In the genomic region with DNA sequence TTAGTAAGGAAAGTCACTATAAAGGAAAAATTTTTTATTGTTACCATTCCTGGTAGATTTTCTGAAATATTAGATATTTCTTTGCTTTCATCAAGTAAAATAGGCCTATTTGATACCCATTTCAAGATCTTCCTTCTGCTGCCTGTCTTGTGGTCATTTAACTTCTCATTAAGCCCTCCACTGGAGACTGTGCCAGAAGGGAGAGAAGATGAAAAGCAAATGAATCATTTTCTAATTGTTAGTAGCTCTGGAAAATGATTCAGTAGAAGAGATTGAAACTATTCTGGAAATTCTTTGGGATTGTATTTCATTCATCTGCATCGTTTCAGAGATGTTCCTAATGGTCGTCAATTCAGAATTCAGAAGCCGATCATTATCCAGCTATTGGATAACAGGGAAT, we compare ENCODE assay signal across 21 cellular contexts. TPM values are rescaled to one million over a fixed set of nuclear protein-coding genes. Genes with fewer than 3 reads are reported as not detected.
A peak's percentile ranks its signal among the peaks of the same experiment; 100 is the strongest.
DNase-seq lines count a peak whose midpoint lies in the region; ATAC-seq and TF ChIP-seq lines count a peak whose summit lies in the region.
"Had no signal": no experiment of that assay in that cellular context is flagged by ENCODE, and none has a peak within 500 bp of the region (broad histone marks: within the 10 kb centered on the region; RNA-seq: fewer than 3 reads in every experiment).

No MANE protein-coding gene starts in this region.

- H3K9me3 Mint-ChIP-seq in nephron progenitor cell: no peaks in the 10 kb centered on the region
- H3K9me3 Mint-ChIP-seq: activated T-cell treated with anti-CD3 and anti-CD28 coated beads, Interleukin-2, amount 50 U/mL, for 4 hours; IgD-negative memory B cell had no signal

- H3K27ac Mint-ChIP-seq in nephron progenitor cell: no peak overlapping the region
- H3K27ac Mint-ChIP-seq: activated naive CD8-positive, alpha-beta T cell had no signal

- H3K36me3 ChIP-seq in endocrine pancreas (ENCODE audit: control insufficient read depth, insufficient read depth, low read length): no peaks in the 10 kb centered on the region
- H3K36me3 ChIP-seq: breast epithelium had no signal

- ATAC-seq in HG02981 (IDR thresholded peaks at IDR 0.05; ENCODE audit: unreplicated experiment) (no peak), GM18511 (IDR thresholded peaks at IDR 0.05; ENCODE audit: unreplicated experiment) (no peak), HG02973 (IDR thresholded peaks at IDR 0.05; ENCODE audit: unreplicated experiment) (no peak)
- ATAC-seq: activated T-cell treated with anti-CD3 and anti-CD28 coated beads, Interleukin-2, amount 50 U/mL, for 4 hours; left colon had no signal

- no peak overlapping the region for H3K27ac ChIP-seq in RWPE1
- H3K27ac ChIP-seq: breast epithelium, parathyroid adenoma, SK-N-MC had no signal

- H3K9me3 ChIP-seq in endocrine pancreas (ENCODE audit: control insufficient read depth, low read length): no peaks in the 10 kb centered on the region
- H3K9me3 ChIP-seq: breast epithelium had no signal

- DNase-seq in AG20443 (ENCODE audit: low spot score): peak; percentile 29
- DNase-seq in LHCN-M2 (ENCODE audit: low read depth): peak; percentile 21
- no peak for DNase-seq in nephron progenitor cell
- DNase-seq in RWPE1 (ENCODE audit: low spot score): no peak
- DNase-seq: activated T-cell treated with anti-CD3 and anti-CD28 coated beads, Interleukin-2, amount 50 U/mL, for 4 hours; effector CD4-positive, alpha-beta T cell; hippocampal formation; left colon; NCI-H2081 treated with DMSO at 0.1 percent for 48 hours; NCI-H526; stimulated activated CD4-positive, alpha-beta T cell treated with anti-CD3 and anti-CD28 coated beads, Interleukin-12 subunit alpha, Interleukin-12 subunit beta, amount 100 ng/mL, for 4 hours; stimulated activated naive CD4-positive, alpha-beta T cell treated with Interleukin-2 at 50 U/mL for 16 hours had no signal

- peaks cover 4% of the 10 kb centered on the region for H3K27me3 Mint-ChIP-seq in nephron progenitor cell (ENCODE audit: low read depth, poor library complexity)
- H3K27me3 Mint-ChIP-seq: activated naive CD8-positive, alpha-beta T cell; IgD-negative memory B cell had no signal

- CTCF ChIA-PET in RWPE1 (lab: Yijun Ruan, JAX): interaction anchor here (0.5 to 0.7 kb wide), 2 partner anchors 47 to 1174 kb away, joined by 4 to 6 read pairs; no protein-coding TSS in a partner anchor

- no peaks in the 10 kb centered on the region for H3K27me3 ChIP-seq in endocrine pancreas (ENCODE audit: control insufficient read depth, insufficient read depth, low read length)
- H3K27me3 ChIP-seq: breast epithelium had no signal

- no peak overlapping the region for H3K9ac ChIP-seq in endocrine pancreas (ENCODE audit: control insufficient read depth, insufficient read depth, low read length)
- H3K9ac ChIP-seq: parathyroid adenoma had no signal

- peaks cover 66% of the 10 kb centered on the region for H3K4me1 Mint-ChIP-seq in nephron progenitor cell

- TF ChIP-seq CTCF in nephron progenitor cell (IDR thresholded peaks at IDR 0.05) (no peak), RWPE1 (conservative IDR thresholded peaks at IDR 0.05; ENCODE audit: low read depth) (no peak)

- H3K4me3 ChIP-seq in endocrine pancreas (ENCODE audit: control insufficient read depth, insufficient read depth, low read length): peak overlapping the region; percentile 37
- H3K4me3 ChIP-seq: breast epithelium had no signal

- POLR2A ChIA-PET in RWPE1 (lab: Yijun Ruan, JAX; ENCODE audit: low non-redundant PET): no interaction called here

- peaks cover 15% of the 10 kb centered on the region for H3K36me3 Mint-ChIP-seq in nephron progenitor cell (ENCODE audit: low read depth)

- peaks cover 21% of the 10 kb centered on the region for H3K4me1 ChIP-seq in endocrine pancreas (ENCODE audit: control insufficient read depth, insufficient read depth, low read length)

- peak overlapping the region; percentile 91 for H3K4me3 Mint-ChIP-seq in nephron progenitor cell
- H3K4me3 Mint-ChIP-seq: activated naive CD8-positive, alpha-beta T cell; activated T-cell treated with anti-CD3 and anti-CD28 coated beads, Interleukin-2, amount 50 U/mL, for 4 hours had no signal

RNA-seq across cellular contexts. Expression of a gene that starts 3.2 kb away (rescaled TPM):
- 7.1 and 10.7 TPM in 2 replicates for total RNA-seq in LHCN-M2 (2014; rRNA removed)
- 3.7 TPM for polyA plus RNA-seq in LHCN-M2 (2012)

RNA-seq across cellular contexts. Expression of a gene that starts 41.9 kb away (rescaled TPM):
- total RNA-seq in LHCN-M2 (2014; rRNA removed): 2.4 and 2.7 TPM in 2 replicates
- 0.50 TPM for polyA plus RNA-seq in LHCN-M2 (2012)
- total RNA-seq: activated T-cell treated with anti-CD3 and anti-CD28 coated beads, Interleukin-2, amount 50 U/mL, for 4 hours had no signal
- polyA plus RNA-seq: IgD-negative memory B cell had no signal

Comparison
In these comparisons a context has a peak if more than half of its experiments do, and no peak if none do; other contexts are left out.
1. DNase-seq: peak in AG20443 (single experiment) and LHCN-M2 (single experiment); none in nephron progenitor cell (single experiment) and RWPE1 (single experiment).